In genomic region chr5:68070641-68071191, GRCh38 we compare ENCODE assay signal across 11 cellular contexts.
DNase-seq lines count a peak whose midpoint lies in the region; ATAC-seq and TF ChIP-seq lines count a peak whose summit lies in the region.
"Had no signal": no experiment of that assay in that cellular context is flagged by ENCODE, and none has a peak within 500 bp of the region (broad histone marks: within the 10 kb centered on the region; RNA-seq: fewer than 3 reads in every experiment).

No MANE protein-coding gene starts in this region.

- H2AFZ ChIP-seq in SK-N-SH (ENCODE audit: low read depth): no peak overlapping the region
- no peak overlapping the region for H2AFZ ChIP-seq in neural progenitor cell (replicated peaks)

- no peak for TF ChIP-seq RAD21 in SK-N-SH (IDR thresholded peaks at IDR 0.05; ENCODE audit: low read length)

- H3K4me3 ChIP-seq in uterus (no peak overlapping the region), SK-N-SH (ENCODE audit: low read depth in 2 of 2, low read length in 1 of 2) (no peak overlapping the region), neural progenitor cell (no peak overlapping the region)

- intact Hi-C loops in uterus (cut with DNase I; ENCODE audit: low total_unique reads): no loop called here

- peak overlapping the region; percentile 19 to 46 for H3K27ac ChIP-seq in uterus
- H3K27ac ChIP-seq in SK-N-SH (ENCODE audit: low read depth in 2 of 2, low read length in 1 of 2): no peak overlapping the region
- H3K27ac ChIP-seq in neural progenitor cell: no peak overlapping the region

- TF ChIP-seq CTCF in uterus (IDR thresholded peaks at IDR 0.05) (no peak), SK-N-SH (IDR thresholded peaks at IDR 0.05) (no peak), neural progenitor cell (IDR thresholded peaks at IDR 0.05) (no peak)

- peak in 2 of 3 donors; percentile 1 to 5 for DNase-seq in stimulated activated CD4-positive, alpha-beta T cell treated with anti-CD3 and anti-CD28 coated beads, Interleukin-12 subunit alpha, Interleukin-12 subunit beta, amount 100 ng/mL, for 48 hours (ENCODE audit: low read depth in 2 of 3, low spot score in 1 of 3)
- DNase-seq in stimulated activated CD4-positive, alpha-beta T cell treated with anti-CD3 and anti-CD28 coated beads, Interleukin-12 subunit alpha, Interleukin-12 subunit beta, amount 100 ng/mL, for 4 hours: no peak
- DNase-seq in uterus (no peak), SK-N-SH (no peak), neural progenitor cell (ENCODE audit: low spot score) (no peak), kidney tubule cell (ENCODE audit: low spot score) (no peak)
- DNase-seq: Right ventricle myocardium superior had no signal

- H3K27me3 Mint-ChIP-seq in neural progenitor cell (ENCODE audit: insufficient read depth, low read depth): peaks cover 4% of the 10 kb centered on the region

- no peak overlapping the region for H3K4me2 ChIP-seq in SK-N-SH
- no peak overlapping the region for H3K4me2 ChIP-seq in neural progenitor cell

- no peaks in the 10 kb centered on the region for H4K20me1 ChIP-seq in SK-N-SH (ENCODE audit: insufficient read depth)
- no peaks in the 10 kb centered on the region for H4K20me1 ChIP-seq in neural progenitor cell (ENCODE audit: low read depth)

- H3K27me3 ChIP-seq in uterus (no peaks in the 10 kb centered on the region), SK-N-SH (ENCODE audit: insufficient read depth) (no peaks in the 10 kb centered on the region), neural progenitor cell (no peaks in the 10 kb centered on the region)

- no peaks in the 10 kb centered on the region for H3K9me2 ChIP-seq in SK-N-SH

- H3K4me3 Mint-ChIP-seq in neural progenitor cell: no peak overlapping the region
- H3K4me3 Mint-ChIP-seq: neural crest cell had no signal

- H3K36me3 Mint-ChIP-seq in neural progenitor cell: no peaks in the 10 kb centered on the region

- H3K36me3 ChIP-seq in uterus (no peaks in the 10 kb centered on the region), SK-N-SH (replicated peaks in 1 of 2; ENCODE audit: control insufficient read depth in 1 of 2, insufficient read depth in 2 of 2, low read length in 1 of 2) (no peaks in the 10 kb centered on the region), neural progenitor cell (no peaks in the 10 kb centered on the region)

- H3K79me2 ChIP-seq in SK-N-SH (ENCODE audit: insufficient read depth) (no peaks in the 10 kb centered on the region), neural progenitor cell (ENCODE audit: low read depth) (no peaks in the 10 kb centered on the region)

- no peak overlapping the region for H3K27ac Mint-ChIP-seq in neural progenitor cell
- H3K27ac Mint-ChIP-seq: IgD-negative memory B cell had no signal

- TF ChIP-seq POLR2A in uterus (IDR thresholded peaks at IDR 0.05): no peak

- POLR2A ChIA-PET in SK-N-SH (lab: Yijun Ruan, JAX): no interaction called here

- CTCF ChIA-PET in SK-N-SH (lab: Yijun Ruan, JAX): interaction anchor here (1.5 kb wide), 1 partner anchor 7 kb away, joined by 3 read pairs; no protein-coding TSS in a partner anchor

- TF ChIP-seq EP300 in SK-N-SH (IDR thresholded peaks at IDR 0.05; ENCODE audit: borderline replicate concordance in 1 of 2, low read depth in 1 of 2, low read length in 1 of 2): no peak

- ATAC-seq in GM21737 (IDR thresholded peaks at IDR 0.05; ENCODE audit: unreplicated experiment) (peak; percentile 92), HG03457 (IDR thresholded peaks at IDR 0.05; ENCODE audit: unreplicated experiment) (peak; percentile 96)

- H3F3A ChIP-seq in SK-N-SH (replicated peaks; ENCODE audit: insufficient read depth) (no peaks in the 10 kb centered on the region), neural progenitor cell (ENCODE audit: low read depth) (no peaks in the 10 kb centered on the region)

- H3K4me1 ChIP-seq in uterus (no peaks in the 10 kb centered on the region), SK-N-SH (ENCODE audit: control insufficient read depth in 1 of 2, insufficient read depth in 2 of 2, low read depth in 1 of 2, low read length in 1 of 2) (no peaks in the 10 kb centered on the region; a peak in 1 of 4 replicates), neural progenitor cell (peaks cover 8% of the 10 kb centered on the region)

- peaks cover 17% of the 10 kb centered on the region for H3K9me3 Mint-ChIP-seq in neural progenitor cell

- peaks cover 9% of the 10 kb centered on the region for H3K4me1 Mint-ChIP-seq in neural progenitor cell

- 33% methylated on average over 2 of the region's 2 CpGs for WGBS in SK-N-SH (ENCODE audit: low lambda C conversion rate)

- H3K9me3 ChIP-seq in uterus: no peaks in the 10 kb centered on the region
- H3K9me3 ChIP-seq in SK-N-SH: no peaks in the 10 kb centered on the region
- H3K9me3 ChIP-seq in neural progenitor cell (ENCODE audit: low read depth): no peaks in the 10 kb centered on the region

- H3K9ac ChIP-seq in SK-N-SH: no peak overlapping the region
- no peak overlapping the region for H3K9ac ChIP-seq in neural progenitor cell

TF ChIP-seq in SK-N-SH, 30 proteins besides CTCF, POLR2A, EP300 and RAD21:
- TF ChIP-seq, protein P1, sequence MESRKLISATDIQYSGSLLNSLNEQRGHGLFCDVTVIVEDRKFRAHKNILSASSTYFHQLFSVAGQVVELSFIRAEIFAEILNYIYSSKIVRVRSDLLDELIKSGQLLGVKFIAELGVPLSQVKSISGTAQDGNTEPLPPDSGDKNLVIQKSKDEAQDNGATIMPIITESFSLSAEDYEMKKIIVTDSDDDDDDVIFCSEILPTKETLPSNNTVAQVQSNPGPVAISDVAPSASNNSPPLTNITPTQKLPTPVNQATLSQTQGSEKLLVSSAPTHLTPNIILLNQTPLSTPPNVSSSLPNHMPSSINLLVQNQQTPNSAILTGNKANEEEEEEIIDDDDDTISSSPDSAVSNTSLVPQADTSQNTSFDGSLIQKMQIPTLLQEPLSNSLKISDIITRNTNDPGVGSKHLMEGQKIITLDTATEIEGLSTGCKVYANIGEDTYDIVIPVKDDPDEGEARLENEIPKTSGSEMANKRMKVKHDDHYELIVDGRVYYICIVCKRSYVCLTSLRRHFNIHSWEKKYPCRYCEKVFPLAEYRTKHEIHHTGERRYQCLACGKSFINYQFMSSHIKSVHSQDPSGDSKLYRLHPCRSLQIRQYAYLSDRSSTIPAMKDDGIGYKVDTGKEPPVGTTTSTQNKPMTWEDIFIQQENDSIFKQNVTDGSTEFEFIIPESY (IDR thresholded peaks at IDR 0.05; ENCODE audit: borderline replicate concordance, low read depth): no peak
- TF ChIP-seq RCOR1 (IDR thresholded peaks at IDR 0.05; ENCODE audit: low read length) (no peak), GABPA (IDR thresholded peaks at IDR 0.05; ENCODE audit: low read depth) (no peak), TAF1 (IDR thresholded peaks at IDR 0.05; ENCODE audit: borderline replicate concordance, low read depth, low read length) (no peak), NRF1 (IDR thresholded peaks at IDR 0.05; ENCODE audit: low read depth, low read length) (no peak), SIN3A (IDR thresholded peaks at IDR 0.05; ENCODE audit: borderline replicate concordance, low read depth, low read length) (no peak), TEAD4 (IDR thresholded peaks at IDR 0.05; ENCODE audit: borderline replicate concordance, insufficient read depth) (no peak), TCF12 (IDR thresholded peaks at IDR 0.05) (no peak), FOXM1 (IDR thresholded peaks at IDR 0.05; ENCODE audit: low read depth) (no peak), MAX (IDR thresholded peaks at IDR 0.05; ENCODE audit: low read depth) (no peak), IRF3 (IDR thresholded peaks at IDR 0.05; ENCODE audit: low read depth, low read length) (no peak), RXRA (IDR thresholded peaks at IDR 0.05; ENCODE audit: borderline replicate concordance, low read depth) (no peak), CHD2 (IDR thresholded peaks at IDR 0.05; ENCODE audit: low read length, partially characterized antibody) (no peak), JUND (IDR thresholded peaks at IDR 0.05) (no peak), RFX5 (IDR thresholded peaks at IDR 0.05; ENCODE audit: low read length) (no peak), SMC3 (IDR thresholded peaks at IDR 0.05; ENCODE audit: low read depth, low read length) (no peak), POLR2AphosphoS5 (IDR thresholded peaks at IDR 0.05; ENCODE audit: low read depth, low read length) (no peak)

Comparison
In these comparisons a context has a peak if more than half of its experiments do, and no peak if none do; other contexts are left out.
1. DNase-seq: peak in stimulated activated CD4-positive, alpha-beta T cell treated with anti-CD3 and anti-CD28 coated beads, Interleukin-12 subunit alpha, Interleukin-12 subunit beta, amount 100 ng/mL, for 48 hours (2 of 3); none in stimulated activated CD4-positive, alpha-beta T cell treated with anti-CD3 and anti-CD28 coated beads, Interleukin-12 subunit alpha, Interleukin-12 subunit beta, amount 100 ng/mL, for 4 hours (single experiment), uterus (0 of 2), SK-N-SH (single experiment), neural progenitor cell (single experiment) and kidney tubule cell (single experiment).
2. H3K27ac ChIP-seq: peak in uterus (2 of 2); none in SK-N-SH (0 of 2) and neural progenitor cell (single experiment).